Comparison of ENCODE assay signal across 22 cellular contexts in genomic region chr2:238643400-238643907, GRCh38.
A peak's percentile ranks its signal among the peaks of the same experiment; 100 is the strongest.
DNase-seq lines count a peak whose midpoint lies in the region; ATAC-seq, FAIRE-seq and TF ChIP-seq lines count a peak whose summit lies in the region.
"Had no signal": no experiment of that assay in that cellular context is flagged by ENCODE, and none has a peak within 500 bp of the region (broad histone marks: within the 10 kb centered on the region; RNA-seq: fewer than 3 reads in every experiment).

No MANE protein-coding gene starts in this region.

- ATAC-seq in A549 (no peak), GM21381 (IDR thresholded peaks at IDR 0.05; ENCODE audit: unreplicated experiment) (no peak), GM19324 (IDR thresholded peaks at IDR 0.05; ENCODE audit: low FRiP score, unreplicated experiment) (no peak)
- ATAC-seq: CD8-positive, alpha-beta T cell; naive thymus-derived CD4-positive, alpha-beta T cell had no signal

- TF ChIP-seq EP300 in A549 (IDR thresholded peaks at IDR 0.05) (no peak), esophagus muscularis mucosa (IDR thresholded peaks at IDR 0.05) (no peak), sigmoid colon (IDR thresholded peaks at IDR 0.05) (no peak)

- 90% methylated on average over 5 of the region's 5 CpGs for WGBS in A549 (ENCODE audit: missing lambda C conversion rate)
- 91% methylated on average over 5 of the region's 5 CpGs for WGBS in esophagus muscularis mucosa
- WGBS in sigmoid colon, 2 donors = 76 to 89% methylated on average over 5 of the region's 5 CpGs

- peaks cover 33% of the 10 kb centered on the region for H3K4me1 ChIP-seq in A549
- H3K4me1 ChIP-seq in esophagus muscularis mucosa = peaks cover 3 to 36% (median 33%) of the 10 kb centered on the region in 4 donors
- H3K4me1 ChIP-seq in sigmoid colon = peaks cover 0 to 35% (median 30%) of the 10 kb centered on the region in 4 donors

- no peak for FAIRE-seq in A549 (lab: Jason Lieb, UNC)
- FAIRE-seq: colon, GM18507 had no signal

- H3K4me3 ChIP-seq in A549 (no peak overlapping the region), esophagus muscularis mucosa (no peak overlapping the region), sigmoid colon (no peak overlapping the region)
- H3K4me3 ChIP-seq: ascending aorta, lower lobe of right lung had no signal

- no peak for TF ChIP-seq POLR2A in A549 (IDR thresholded peaks at IDR 0.05; ENCODE audit: low read length)
- no peak for TF ChIP-seq POLR2A in esophagus muscularis mucosa (IDR thresholded peaks at IDR 0.05; ENCODE audit: low read depth)
- TF ChIP-seq POLR2A in sigmoid colon (IDR thresholded peaks at IDR 0.05) = no peak

- no peak for TF ChIP-seq RAD21 in A549 (conservative IDR thresholded peaks at IDR 0.05 in 1 of 2, IDR thresholded peaks at IDR 0.05 in 1 of 2)

- intact Hi-C loops in esophagus muscularis mucosa (cut with DNase I) (loop anchor here (5.0 kb wide), 1 partner anchor 79 kb away; no protein-coding TSS in a partner anchor), sigmoid colon (cut with DNase I) (loop anchor here (5.0 kb wide), 1 partner anchor 69 kb away; no protein-coding TSS in a partner anchor)

- H3K4me2 ChIP-seq in A549 = peak overlapping the region; percentile 82
- H3K4me2 ChIP-seq: KMS-11 had no signal

- H3K27ac Mint-ChIP-seq in HFFc6 = peak overlapping the region; percentile 70; the same call in 1 of the 2 replicates
- H3K27ac Mint-ChIP-seq: CD8-positive, alpha-beta T cell; endodermal cell; naive thymus-derived CD4-positive, alpha-beta T cell had no signal

- DNase-seq in A549 (ENCODE audit: low read depth in 1 of 2, low spot score in 1 of 2) (no peak), HFFc6 (no peak), esophagus muscularis mucosa (ENCODE audit: extremely low spot score) (peak; percentile 47), sigmoid colon (no peak), DMS153 (lab: John Stamatoyannopoulos, UW) (no peak), DMS 273 treated with DMSO at 0.1 percent for 48 hours (lab: John Stamatoyannopoulos, UW) (no peak)
- DNase-seq: activated gamma-delta T cell; CD8-positive, alpha-beta T cell; endodermal cell; hypothalamus; lower lobe of right lung; naive thymus-derived CD4-positive, alpha-beta T cell; NCI-H2029 treated with DMSO at 0.1 percent for 48 hours; NK-92 treated with Interleukin-12 subunit alpha and Interleukin-12 subunit beta, amount 100 ng/mL, for 24 hours; RPMI8226; substantia nigra had no signal

- H3K9me3 Mint-ChIP-seq in HFFc6 = no peaks in the 10 kb centered on the region
- H3K9me3 Mint-ChIP-seq: CD8-positive, alpha-beta T cell; endodermal cell; naive thymus-derived CD4-positive, alpha-beta T cell had no signal

- peaks cover 22% of the 10 kb centered on the region for H3K27me3 Mint-ChIP-seq in HFFc6 (ENCODE audit: insufficient read depth)

- H3K4me1 Mint-ChIP-seq in HFFc6 (ENCODE audit: low read depth) = peaks cover 24% of the 10 kb centered on the region
- H3K4me1 Mint-ChIP-seq: endodermal cell had no signal

- H3K36me3 ChIP-seq in esophagus muscularis mucosa = no peaks in the 10 kb centered on the region
- no peaks in the 10 kb centered on the region for H3K36me3 ChIP-seq in sigmoid colon
- H3K36me3 ChIP-seq: ascending aorta, lower lobe of right lung had no signal

- H3K36me3 Mint-ChIP-seq in HFFc6 (ENCODE audit: low read depth) = no peaks in the 10 kb centered on the region
- H3K36me3 Mint-ChIP-seq: CD8-positive, alpha-beta T cell; naive thymus-derived CD4-positive, alpha-beta T cell had no signal

- H3K27me3 ChIP-seq in esophagus muscularis mucosa (no peaks in the 10 kb centered on the region), sigmoid colon (no peaks in the 10 kb centered on the region)
- H3K27me3 ChIP-seq: ascending aorta had no signal

- POLR2A ChIA-PET in A549 (lab: Yijun Ruan, JAX) = no interaction called here

- H3K27ac ChIP-seq in A549 (peak overlapping the region; percentile 81 to 86), esophagus muscularis mucosa (replicated peaks in 1 of 4) (peak overlapping the region; percentile 81 to 86 (median 85)), sigmoid colon (peak overlapping the region; percentile 72 to 90 (median 83))
- H3K27ac ChIP-seq: KMS-11, lower lobe of right lung had no signal

- no peaks in the 10 kb centered on the region for H3K9me3 ChIP-seq in A549
- no peaks in the 10 kb centered on the region for H3K9me3 ChIP-seq in esophagus muscularis mucosa
- H3K9me3 ChIP-seq in sigmoid colon = no peaks in the 10 kb centered on the region
- H3K9me3 ChIP-seq: ascending aorta, lower lobe of right lung had no signal

- CTCF ChIA-PET in A549 (lab: Yijun Ruan, JAX) = interaction anchor here (1.4 to 3.0 kb wide), 3 partner anchors 9 to 142 kb away, joined by 3 to 13 read pairs (median 4); no protein-coding TSS in a partner anchor

- no peak for TF ChIP-seq CTCF in A549 (IDR thresholded peaks at IDR 0.05)
- TF ChIP-seq CTCF in HFFc6 (IDR thresholded peaks at IDR 0.05) = no peak
- TF ChIP-seq CTCF in esophagus muscularis mucosa (IDR thresholded peaks at IDR 0.05) = no peak
- TF ChIP-seq CTCF in sigmoid colon (IDR thresholded peaks at IDR 0.05) = no peak

- peak overlapping the region; percentile 2; the same call in 1 of the 2 replicates for H3K4me3 Mint-ChIP-seq in HFFc6
- H3K4me3 Mint-ChIP-seq: CD8-positive, alpha-beta T cell; endodermal cell; naive thymus-derived CD4-positive, alpha-beta T cell had no signal

TF ChIP-seq in A549, 52 proteins besides CTCF, POLR2A, EP300 and RAD21:
- TF ChIP-seq MAFK (IDR thresholded peaks at IDR 0.05; ENCODE audit: partially characterized antibody) = no peak
- TF ChIP-seq JUNB (IDR thresholded peaks at IDR 0.05) = no peak
- no peak for TF ChIP-seq EHF (CRISPR knock-in tag; IDR thresholded peaks at IDR 0.05)
- no peak for TF ChIP-seq POLR2AphosphoS2 (conservative IDR thresholded peaks at IDR 0.05; ENCODE audit: low read length)
- TF ChIP-seq HEYL (CRISPR knock-in tag; IDR thresholded peaks at IDR 0.05) = no peak
- TF ChIP-seq, protein P1, sequence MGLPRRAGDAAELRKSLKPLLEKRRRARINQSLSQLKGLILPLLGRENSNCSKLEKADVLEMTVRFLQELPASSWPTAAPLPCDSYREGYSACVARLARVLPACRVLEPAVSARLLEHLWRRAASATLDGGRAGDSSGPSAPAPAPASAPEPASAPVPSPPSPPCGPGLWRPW (IDR thresholded peaks at IDR 0.05) = no peak
- TF ChIP-seq FOXS1 (CRISPR knock-in tag; IDR thresholded peaks at IDR 0.05) = no peak
- no peak for TF ChIP-seq HOXA7 (CRISPR knock-in tag; IDR thresholded peaks at IDR 0.05)
- TF ChIP-seq SREBF2 (IDR thresholded peaks at IDR 0.05) = no peak
- TF ChIP-seq HOXB13 (CRISPR knock-in tag; IDR thresholded peaks at IDR 0.05; ENCODE audit: low read depth) = no peak
- TF ChIP-seq, protein P2, sequence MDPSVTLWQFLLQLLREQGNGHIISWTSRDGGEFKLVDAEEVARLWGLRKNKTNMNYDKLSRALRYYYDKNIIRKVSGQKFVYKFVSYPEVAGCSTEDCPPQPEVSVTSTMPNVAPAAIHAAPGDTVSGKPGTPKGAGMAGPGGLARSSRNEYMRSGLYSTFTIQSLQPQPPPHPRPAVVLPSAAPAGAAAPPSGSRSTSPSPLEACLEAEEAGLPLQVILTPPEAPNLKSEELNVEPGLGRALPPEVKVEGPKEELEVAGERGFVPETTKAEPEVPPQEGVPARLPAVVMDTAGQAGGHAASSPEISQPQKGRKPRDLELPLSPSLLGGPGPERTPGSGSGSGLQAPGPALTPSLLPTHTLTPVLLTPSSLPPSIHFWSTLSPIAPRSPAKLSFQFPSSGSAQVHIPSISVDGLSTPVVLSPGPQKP (IDR thresholded peaks at IDR 0.05; ENCODE audit: low read depth, low read length) = no peak
- TF ChIP-seq ATOH8 (CRISPR knock-in tag; IDR thresholded peaks at IDR 0.05; ENCODE audit: low read depth) = no peak
- TF ChIP-seq SMC3 (IDR thresholded peaks at IDR 0.05) = no peak
